ENCODE assay signal across 9 cellular contexts in the genomic region with DNA sequence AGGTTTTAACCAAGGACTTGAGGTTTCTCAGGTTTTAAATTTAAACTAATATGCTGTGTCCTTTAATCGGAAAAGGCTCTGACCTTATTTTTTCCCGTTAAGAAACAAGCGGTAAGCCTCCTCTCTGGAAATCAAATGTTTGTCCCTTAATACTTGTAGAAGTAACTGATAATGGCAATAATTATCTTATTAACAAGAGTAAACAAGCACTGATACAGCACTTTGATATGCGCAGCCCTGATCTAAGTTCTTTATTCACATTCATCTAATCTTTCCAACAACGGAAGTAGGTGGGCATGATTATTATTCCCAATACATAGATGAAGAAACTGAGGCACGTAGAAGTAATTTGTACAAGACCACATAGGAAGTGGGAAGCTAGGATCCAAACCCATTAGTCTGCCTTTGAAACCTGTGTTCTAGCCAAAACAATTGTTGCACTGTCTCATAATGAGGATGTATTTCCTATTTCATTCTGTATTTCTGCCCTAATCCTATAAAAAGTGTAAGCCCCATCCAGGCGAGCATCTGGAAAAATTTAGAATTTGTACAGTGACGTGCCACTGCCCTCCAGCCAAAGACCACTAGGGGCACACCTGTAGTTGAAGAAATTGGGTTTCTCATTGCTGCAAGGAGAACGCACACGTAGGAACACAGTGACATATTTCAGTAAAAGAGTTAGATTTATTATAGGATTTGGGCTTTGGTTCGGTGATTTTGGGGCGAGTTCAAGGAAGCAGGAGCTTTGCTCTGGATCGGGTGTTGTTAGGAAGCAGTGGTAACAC. TPM values are rescaled to one million over a fixed set of nuclear protein-coding genes. Genes with fewer than 3 reads are reported as not detected.
DNase-seq lines count a peak whose midpoint lies in the region; ATAC-seq, FAIRE-seq and TF ChIP-seq lines count a peak whose summit lies in the region.
"Had no signal": no experiment of that assay in that cellular context is flagged by ENCODE, and none has a peak within 500 bp of the region (broad histone marks: within the 10 kb centered on the region; RNA-seq: fewer than 3 reads in every experiment).

No MANE protein-coding gene starts in this region.

- no peaks in the 10 kb centered on the region for H3K27me3 ChIP-seq in Caco-2 (replicated peaks; ENCODE audit: control insufficient read depth, insufficient read depth, low read length)
- H3K27me3 ChIP-seq in bronchial epithelial cell (ENCODE audit: control insufficient read depth, insufficient read depth, low read length): no peaks in the 10 kb centered on the region
- no peaks in the 10 kb centered on the region for H3K27me3 ChIP-seq in naive thymus-derived CD4-positive, alpha-beta T cell (ENCODE audit: control insufficient read depth in 2 of 2, insufficient read depth in 2 of 2, low read length in 2 of 2)

- no TSS peak for BruUV-seq in Caco-2 (replicated peaks; lab: Mats Ljungman, UMichigan)

- peaks cover 8% of the 10 kb centered on the region for H3K4me1 Mint-ChIP-seq in Caco-2 (ENCODE audit: low read depth, unreplicated experiment)
- peaks cover 0 to 17% (median 8%) of the 10 kb centered on the region in 7 donors for H3K4me1 Mint-ChIP-seq in naive thymus-derived CD4-positive, alpha-beta T cell

- H3K9me3 ChIP-seq in Caco-2: no peaks in the 10 kb centered on the region
- H3K9me3 ChIP-seq in naive thymus-derived CD4-positive, alpha-beta T cell (ENCODE audit: control insufficient read depth in 2 of 3, low read length in 3 of 3): no peaks in the 10 kb centered on the region

- no peaks in the 10 kb centered on the region for H3K27me3 Mint-ChIP-seq in Caco-2 (ENCODE audit: insufficient read depth, unreplicated experiment)
- H3K27me3 Mint-ChIP-seq in naive thymus-derived CD4-positive, alpha-beta T cell: no peaks in the 10 kb centered on the region

- peak overlapping the region; percentile 72 for H3K4me3 Mint-ChIP-seq in Caco-2 (ENCODE audit: unreplicated experiment)
- H3K4me3 Mint-ChIP-seq in naive thymus-derived CD4-positive, alpha-beta T cell: peak overlapping the region; percentile 69 to 87 (median 80)

- DNase-seq in Caco-2 (peak in 1 of 2 experiments; percentile 24), KBM-7 (peak; percentile 38), bronchial epithelial cell (ENCODE audit: low read depth) (no peak), GF-D8 (lab: John Stamatoyannopoulos, UW) (no peak)
- peak in 2 of 9 donors; percentile 9 to 11 for DNase-seq in naive thymus-derived CD4-positive, alpha-beta T cell
- DNase-seq in activated CD8-positive, alpha-beta memory T cell treated with anti-CD3 and anti-CD28 coated beads, Interleukin-2, amount 50 U/mL, for 48 hours: no peak

- H3K4me3 ChIP-seq in Caco-2 (ENCODE audit: low read depth, low read length) (peak overlapping the region; percentile 39), bronchial epithelial cell (ENCODE audit: low read depth, low read length) (peak overlapping the region; percentile 17)
- H3K4me3 ChIP-seq in naive thymus-derived CD4-positive, alpha-beta T cell (ENCODE audit: low read length): peak overlapping the region; percentile 38

- no peak for ATAC-seq in naive thymus-derived CD4-positive, alpha-beta T cell
- ATAC-seq in HG02678 (IDR thresholded peaks at IDR 0.05; ENCODE audit: unreplicated experiment) (no peak), HG03095 (IDR thresholded peaks at IDR 0.05; ENCODE audit: unreplicated experiment) (no peak)

- CTCF ChIA-PET in Caco-2 (lab: Charles Lee): interaction anchor here (0.9 kb wide), 1 partner anchor 146 kb away, joined by 4 read pairs; a partner anchor contains a TSS
- CTCF ChIA-PET in naive thymus-derived CD4-positive, alpha-beta T cell (lab: Charles Lee): interaction anchor here (1.0 to 2.5 kb wide), 7 partner anchors 17 to 151 kb away, joined by 3 to 10 read pairs (median 3); a partner anchor contains a TSS

- in situ Hi-C loops in KBM-7 (cut with MboI; ENCODE audit: low pct_unique_long_range_greater_than_20kb, low sequenced_read_pairs): loop anchor here (10.0 kb wide), 1 partner anchor 214 kb away; no protein-coding TSS in a partner anchor

- H3K36me3 Mint-ChIP-seq in Caco-2 (ENCODE audit: insufficient read depth, unreplicated experiment): no peaks in the 10 kb centered on the region
- peaks cover 0 to 3% (median 0%) of the 10 kb centered on the region in 5 donors for H3K36me3 Mint-ChIP-seq in naive thymus-derived CD4-positive, alpha-beta T cell

- H3K36me3 ChIP-seq in Caco-2 (ENCODE audit: control insufficient read depth, insufficient read depth, low read length) (no peaks in the 10 kb centered on the region), bronchial epithelial cell (ENCODE audit: control insufficient read depth, insufficient read depth, low read length) (no peaks in the 10 kb centered on the region)
- no peaks in the 10 kb centered on the region for H3K36me3 ChIP-seq in naive thymus-derived CD4-positive, alpha-beta T cell (ENCODE audit: control insufficient read depth in 2 of 3, insufficient read depth in 3 of 3, low read length in 3 of 3)

- no peak overlapping the region for H3K27ac Mint-ChIP-seq in Caco-2 (ENCODE audit: unreplicated experiment)
- peak overlapping the region; percentile 85 to 94 (median 90) for H3K27ac Mint-ChIP-seq in naive thymus-derived CD4-positive, alpha-beta T cell

- POLR2A ChIA-PET in Caco-2 (lab: Charles Lee): interaction anchor here (1.1 kb wide), 1 partner anchor 117 kb away, joined by 3 read pairs; no protein-coding TSS in a partner anchor
- POLR2A ChIA-PET in naive thymus-derived CD4-positive, alpha-beta T cell (lab: Charles Lee): interaction anchor here (0.6 to 3.5 kb wide), 12 partner anchors 17 to 146 kb away, joined by 3 to 28 read pairs (median 3); a partner anchor contains a TSS

- FAIRE-seq in bronchial epithelial cell (lab: Jason Lieb, UNC): no peak

- TF ChIP-seq CTCF in Caco-2 (IDR thresholded peaks at IDR 0.05; ENCODE audit: insufficient read depth in 1 of 2, low read depth in 1 of 2, low read length in 1 of 2, severe bottlenecking in 1 of 2, unreplicated experiment in 1 of 2) (peak in 1 of 2 experiments; percentile 38), bronchial epithelial cell (IDR thresholded peaks at IDR 0.05; ENCODE audit: insufficient read depth, low read length, severe bottlenecking) (peak; percentile 15)

- intact Hi-C loops in Caco-2 (cut with micrococcal nuclease; ENCODE audit: unreplicated experiment): loop anchor here (1.0 kb wide), 2 partner anchors 116 to 146 kb away; a partner anchor contains a TSS
- intact Hi-C loops in naive thymus-derived CD4-positive, alpha-beta T cell (cut with micrococcal nuclease): loop anchor here (1.0 to 10.0 kb wide), 9 partner anchors 23 to 559 kb away; a partner anchor contains a TSS

- no peaks in the 10 kb centered on the region for H3K4me1 ChIP-seq in Caco-2
- H3K4me1 ChIP-seq in naive thymus-derived CD4-positive, alpha-beta T cell (ENCODE audit: control insufficient read depth in 2 of 2, insufficient read depth in 2 of 2, low read length in 2 of 2): peaks cover 10 to 16% of the 10 kb centered on the region in 2 donors

- no peaks in the 10 kb centered on the region for H3K9me3 Mint-ChIP-seq in Caco-2 (ENCODE audit: unreplicated experiment)
- no peaks in the 10 kb centered on the region for H3K9me3 Mint-ChIP-seq in naive thymus-derived CD4-positive, alpha-beta T cell

- peak overlapping the region; percentile 88 for H3K27ac ChIP-seq in naive thymus-derived CD4-positive, alpha-beta T cell (ENCODE audit: low read depth, low read length)

RNA-seq across cellular contexts. Expression of a gene that starts 0.6 kb away (rescaled TPM):
- total RNA-seq in Caco-2 (2022) (not detected in 2 replicates), bronchial epithelial cell (not detected in 2 replicates)
- not detected for total RNA-seq in naive thymus-derived CD4-positive, alpha-beta T cell
- not detected for polyA plus RNA-seq in naive thymus-derived CD4-positive, alpha-beta T cell
- total RNA-seq: T-helper 1 cell treated with Interleukin-12 subunit alpha and Interleukin-12 subunit beta and Interleukin-4 antibody, amounts not matched to agents 30 ng/mL and 1 ng/mL, for 36 hours had no signal

RNA-seq across cellular contexts. Expression of a gene that starts 0.7 kb away (rescaled TPM):
- total RNA-seq in Caco-2 (2022) (23.4 and 24.0 TPM in 2 replicates), bronchial epithelial cell (6.0 and 7.4 TPM in 2 replicates)
- 10 to 100 TPM in 2 of 5 experiments, 1 to 10 TPM in 3; 5.4 to 19.2 (median 7.5) TPM for total RNA-seq in naive thymus-derived CD4-positive, alpha-beta T cell
- 10 to 100 TPM; 16.2 to 21.2 TPM for polyA plus RNA-seq in naive thymus-derived CD4-positive, alpha-beta T cell
